Comparison of ENCODE assay signal across 2 cellular contexts in genomic region chr12:93762912-93763311, GRCh38.
TF ChIP-seq lines count a peak whose summit lies in the region.

No MANE protein-coding gene starts in this region.

TF ChIP-seq in IMR-90, 13 proteins besides CTCF, POLR2A, EP300 and RAD21:
- TF ChIP-seq MXI1 (IDR thresholded peaks at IDR 0.05; ENCODE audit: borderline replicate concordance, low read depth, low read length), result no peak
- no peak for TF ChIP-seq MAZ (IDR thresholded peaks at IDR 0.05; ENCODE audit: borderline replicate concordance, low read depth, low read length)
- no peak for TF ChIP-seq ELK1 (IDR thresholded peaks at IDR 0.05; ENCODE audit: borderline replicate concordance, low read depth, low read length)
- TF ChIP-seq MAFK (IDR thresholded peaks at IDR 0.05; ENCODE audit: low read depth, low read length), result no peak
- no peak for TF ChIP-seq USF2 (IDR thresholded peaks at IDR 0.05; ENCODE audit: low read depth, low read length)
- no peak for TF ChIP-seq RCOR1 (IDR thresholded peaks at IDR 0.05; ENCODE audit: insufficient replicate concordance, low read length)
- no peak for TF ChIP-seq BHLHE40 (IDR thresholded peaks at IDR 0.05; ENCODE audit: low read depth, low read length)
- TF ChIP-seq CEBPB (IDR thresholded peaks at IDR 0.05; ENCODE audit: low read depth, low read length), result no peak
- TF ChIP-seq NFE2L2 (IDR thresholded peaks at IDR 0.05; ENCODE audit: low read depth, low read length), result no peak
- no peak for TF ChIP-seq FOS (IDR thresholded peaks at IDR 0.05; ENCODE audit: low read depth, low read length)
- TF ChIP-seq SMC3 (IDR thresholded peaks at IDR 0.05; ENCODE audit: low read depth, low read length), result no peak
- TF ChIP-seq RFX5 (IDR thresholded peaks at IDR 0.05; ENCODE audit: low read depth, low read length), result no peak
- no peak for TF ChIP-seq CHD1 (IDR thresholded peaks at IDR 0.05; ENCODE audit: low read depth, low read length)

TF ChIP-seq in H1, 55 proteins besides CTCF, POLR2A, EP300 and RAD21:
- TF ChIP-seq CHD7 (IDR thresholded peaks at IDR 0.05; ENCODE audit: insufficient replicate concordance, low read length) (no peak), ZNF274 (IDR thresholded peaks at IDR 0.05; ENCODE audit: borderline replicate concordance, extremely low read depth, low read length) (no peak), BRCA1 (IDR thresholded peaks at IDR 0.05; ENCODE audit: low read depth, low read length) (no peak), KDM4A (IDR thresholded peaks at IDR 0.05; ENCODE audit: low read depth, low read length, severe bottlenecking) (no peak), PHF8 (conservative IDR thresholded peaks at IDR 0.05; ENCODE audit: low read depth, low read length) (no peak)
